In genomic region chr5:138180841-138181240, GRCh38 we compare ENCODE assay signal across 2 cellular contexts.
TF ChIP-seq lines count a peak whose summit lies in the region.

No MANE protein-coding gene starts in this region.

TF ChIP-seq in SK-N-SH, 30 proteins besides CTCF, POLR2A, EP300 and RAD21:
- TF ChIP-seq REST (IDR thresholded peaks at IDR 0.05; ENCODE audit: low read depth, low read length): no peak
- no peak for TF ChIP-seq GABPA (IDR thresholded peaks at IDR 0.05; ENCODE audit: low read depth)
- no peak for TF ChIP-seq FOSL2 (IDR thresholded peaks at IDR 0.05; ENCODE audit: borderline replicate concordance, low read depth)
- TF ChIP-seq MXI1 (IDR thresholded peaks at IDR 0.05; ENCODE audit: low read depth, low read length): no peak
- no peak for TF ChIP-seq PBX3 (IDR thresholded peaks at IDR 0.05)
- no peak for TF ChIP-seq MEF2A (IDR thresholded peaks at IDR 0.05; ENCODE audit: borderline replicate concordance, low read depth)
- no peak for TF ChIP-seq USF1 (IDR thresholded peaks at IDR 0.05; ENCODE audit: borderline replicate concordance, low read depth)
- no peak for TF ChIP-seq RXRA (IDR thresholded peaks at IDR 0.05; ENCODE audit: borderline replicate concordance, low read depth)
- no peak for TF ChIP-seq NFIC (IDR thresholded peaks at IDR 0.05; ENCODE audit: borderline replicate concordance)
- no peak for TF ChIP-seq EZH2phosphoT487 (IDR thresholded peaks at IDR 0.05; ENCODE audit: borderline replicate concordance, low read depth)
- TF ChIP-seq RCOR1 (IDR thresholded peaks at IDR 0.05; ENCODE audit: low read length): no peak
- TF ChIP-seq JUND (IDR thresholded peaks at IDR 0.05): no peak
- TF ChIP-seq SIN3A (IDR thresholded peaks at IDR 0.05; ENCODE audit: borderline replicate concordance, low read depth, low read length): no peak
- TF ChIP-seq TEAD4 (IDR thresholded peaks at IDR 0.05; ENCODE audit: borderline replicate concordance, insufficient read depth): no peak
- TF ChIP-seq NRF1 (IDR thresholded peaks at IDR 0.05; ENCODE audit: low read depth, low read length): no peak
- no peak for TF ChIP-seq RFX5 (IDR thresholded peaks at IDR 0.05; ENCODE audit: low read length)
- no peak for TF ChIP-seq GATA2 (CRISPR knock-in tag; IDR thresholded peaks at IDR 0.05)

TF ChIP-seq in SK-N-SH treated with all-trans-retinoic acid at 6 μM for 48 hours, 23 proteins besides CTCF, POLR2A, EP300 and RAD21:
- TF ChIP-seq, protein P1, sequence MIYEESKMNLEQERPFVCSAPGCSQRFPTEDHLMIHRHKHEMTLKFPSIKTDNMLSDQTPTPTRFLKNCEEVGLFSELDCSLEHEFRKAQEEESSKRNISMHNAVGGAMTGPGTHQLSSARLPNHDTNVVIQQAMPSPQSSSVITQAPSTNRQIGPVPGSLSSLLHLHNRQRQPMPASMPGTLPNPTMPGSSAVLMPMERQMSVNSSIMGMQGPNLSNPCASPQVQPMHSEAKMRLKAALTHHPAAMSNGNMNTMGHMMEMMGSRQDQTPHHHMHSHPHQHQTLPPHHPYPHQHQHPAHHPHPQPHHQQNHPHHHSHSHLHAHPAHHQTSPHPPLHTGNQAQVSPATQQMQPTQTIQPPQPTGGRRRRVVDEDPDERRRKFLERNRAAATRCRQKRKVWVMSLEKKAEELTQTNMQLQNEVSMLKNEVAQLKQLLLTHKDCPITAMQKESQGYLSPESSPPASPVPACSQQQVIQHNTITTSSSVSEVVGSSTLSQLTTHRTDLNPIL (CRISPR knock-in tag; IDR thresholded peaks at IDR 0.05; ENCODE audit: low read depth): no peak
- TF ChIP-seq BACH2 (CRISPR knock-in tag; IDR thresholded peaks at IDR 0.05; ENCODE audit: borderline replicate concordance) (no peak), ISL1 (CRISPR knock-in tag; IDR thresholded peaks at IDR 0.05) (no peak), ESRRG (CRISPR knock-in tag; IDR thresholded peaks at IDR 0.05) (no peak), GLIS3 (CRISPR knock-in tag; IDR thresholded peaks at IDR 0.05) (no peak), ZNF565 (CRISPR knock-in tag; conservative IDR thresholded peaks at IDR 0.05; ENCODE audit: low read depth) (no peak), SNAI2 (CRISPR knock-in tag; IDR thresholded peaks at IDR 0.05) (no peak), TCF4 (CRISPR knock-in tag; IDR thresholded peaks at IDR 0.05; ENCODE audit: borderline replicate concordance) (no peak), CSDC2 (CRISPR knock-in tag; IDR thresholded peaks at IDR 0.05) (no peak), ZFP30 (CRISPR knock-in tag; IDR thresholded peaks at IDR 0.05) (no peak), PPARA (CRISPR knock-in tag; IDR thresholded peaks at IDR 0.05; ENCODE audit: borderline replicate concordance) (no peak)
- TF ChIP-seq, protein P2, sequence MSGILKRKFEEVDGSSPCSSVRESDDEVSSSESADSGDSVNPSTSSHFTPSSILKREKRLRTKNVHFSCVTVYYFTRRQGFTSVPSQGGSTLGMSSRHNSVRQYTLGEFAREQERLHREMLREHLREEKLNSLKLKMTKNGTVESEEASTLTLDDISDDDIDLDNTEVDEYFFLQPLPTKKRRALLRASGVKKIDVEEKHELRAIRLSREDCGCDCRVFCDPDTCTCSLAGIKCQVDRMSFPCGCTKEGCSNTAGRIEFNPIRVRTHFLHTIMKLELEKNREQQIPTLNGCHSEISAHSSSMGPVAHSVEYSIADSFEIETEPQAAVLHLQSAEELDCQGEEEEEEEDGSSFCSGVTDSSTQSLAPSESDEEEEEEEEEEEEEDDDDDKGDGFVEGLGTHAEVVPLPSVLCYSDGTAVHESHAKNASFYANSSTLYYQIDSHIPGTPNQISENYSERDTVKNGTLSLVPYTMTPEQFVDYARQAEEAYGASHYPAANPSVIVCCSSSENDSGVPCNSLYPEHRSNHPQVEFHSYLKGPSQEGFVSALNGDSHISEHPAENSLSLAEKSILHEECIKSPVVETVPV (CRISPR knock-in tag; IDR thresholded peaks at IDR 0.05): no peak
- TF ChIP-seq, protein P3, sequence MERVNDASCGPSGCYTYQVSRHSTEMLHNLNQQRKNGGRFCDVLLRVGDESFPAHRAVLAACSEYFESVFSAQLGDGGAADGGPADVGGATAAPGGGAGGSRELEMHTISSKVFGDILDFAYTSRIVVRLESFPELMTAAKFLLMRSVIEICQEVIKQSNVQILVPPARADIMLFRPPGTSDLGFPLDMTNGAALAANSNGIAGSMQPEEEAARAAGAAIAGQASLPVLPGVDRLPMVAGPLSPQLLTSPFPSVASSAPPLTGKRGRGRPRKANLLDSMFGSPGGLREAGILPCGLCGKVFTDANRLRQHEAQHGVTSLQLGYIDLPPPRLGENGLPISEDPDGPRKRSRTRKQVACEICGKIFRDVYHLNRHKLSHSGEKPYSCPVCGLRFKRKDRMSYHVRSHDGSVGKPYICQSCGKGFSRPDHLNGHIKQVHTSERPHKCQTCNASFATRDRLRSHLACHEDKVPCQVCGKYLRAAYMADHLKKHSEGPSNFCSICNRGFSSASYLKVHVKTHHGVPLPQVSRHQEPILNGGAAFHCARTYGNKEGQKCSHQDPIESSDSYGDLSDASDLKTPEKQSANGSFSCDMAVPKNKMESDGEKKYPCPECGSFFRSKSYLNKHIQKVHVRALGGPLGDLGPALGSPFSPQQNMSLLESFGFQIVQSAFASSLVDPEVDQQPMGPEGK (CRISPR knock-in tag; IDR thresholded peaks at IDR 0.05; ENCODE audit: borderline replicate concordance): no peak
